Comparison of ENCODE assay signal across 8 cellular contexts in the genomic region with DNA sequence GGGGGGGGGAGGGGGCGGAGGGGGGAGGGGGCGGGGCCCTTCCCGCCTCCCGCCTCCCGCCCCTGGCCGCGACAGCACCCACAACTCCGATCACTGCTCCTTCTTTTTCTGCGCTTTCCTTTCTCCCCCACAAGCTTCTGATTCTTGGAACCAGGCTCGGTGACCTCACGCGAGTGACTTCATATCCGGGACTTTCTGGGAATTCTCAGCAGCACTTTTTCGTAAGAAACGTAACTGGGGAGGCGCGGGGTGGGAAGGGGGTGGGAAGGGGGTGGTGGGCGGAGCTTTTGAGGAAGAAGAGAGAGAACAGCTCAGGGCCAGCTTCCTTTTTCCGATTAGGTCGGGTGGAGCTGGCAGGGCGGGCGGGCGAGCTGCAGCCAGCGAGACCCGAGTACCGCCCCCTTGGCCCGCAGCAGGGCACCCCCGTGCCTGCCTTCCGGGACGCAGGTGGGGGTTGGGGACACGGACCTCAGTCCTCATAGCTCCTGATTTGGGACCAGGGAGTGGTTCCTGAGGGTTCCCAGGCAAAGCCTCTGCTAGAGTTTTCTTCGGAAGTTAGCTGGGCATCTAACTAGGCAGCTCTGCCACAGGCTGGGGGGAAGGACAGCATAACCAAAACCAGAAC. TPM values are rescaled to one million over a fixed set of nuclear protein-coding genes. Genes with fewer than 3 reads are reported as not detected.
DNase-seq lines count a peak whose midpoint lies in the region; ATAC-seq and TF ChIP-seq lines count a peak whose summit lies in the region.

No MANE protein-coding gene starts in this region.

- ATAC-seq in HG02870 (IDR thresholded peaks at IDR 0.05; ENCODE audit: unreplicated experiment) = no peak

- H3K4me3 ChIP-seq in Peyer's patch = peak overlapping the region; percentile 38 to 48 (median 46)

- H3K27me3 ChIP-seq in Peyer's patch = no peaks in the 10 kb centered on the region

- DNase-seq in HK-2 (ENCODE audit: unreplicated experiment) = peak; percentile 72
- DNase-seq in Peyer's patch = peak; percentile 84 to 91 (median 86)
- peak; percentile 60 for DNase-seq in activated T-helper 1 cell treated with Interleukin-2 at 50 U/mL for 16 hours (ENCODE audit: low read depth)
- peak; percentile 96 for DNase-seq in fibroblast of gingiva (ENCODE audit: low read depth)
- DNase-seq in myocyte (ENCODE audit: low read depth) = peak; percentile 84
- peak; percentile 57 to 70 for DNase-seq in stimulated activated CD8-positive, alpha-beta memory T cell treated with anti-CD3 and anti-CD28 coated beads, Interleukin-7, amount 100 ng/mL, for 1 hour (ENCODE audit: low read depth in 2 of 2)

- peaks cover 6 to 29% (median 16%) of the 10 kb centered on the region in 4 donors for H3K4me1 ChIP-seq in Peyer's patch

- TF ChIP-seq CTCF in Peyer's patch (IDR thresholded peaks at IDR 0.05) = no peak

- H3K36me3 ChIP-seq in Peyer's patch = no peaks in the 10 kb centered on the region

- peak; percentile 57 for TF ChIP-seq POLR2A in GM10847 (IDR thresholded peaks at IDR 0.05; ENCODE audit: extremely low read depth, insufficient read length)
- peak in 1 of 2 donors; percentile 46 for TF ChIP-seq POLR2A in Peyer's patch (IDR thresholded peaks at IDR 0.05)

- no peaks in the 10 kb centered on the region for H3K9me3 ChIP-seq in Peyer's patch

- peak overlapping the region; percentile 66 to 87 (median 76) for H3K27ac ChIP-seq in Peyer's patch

RNA-seq across cellular contexts. Expression of gene XIRP1, which starts 14.6 kb away (rescaled TPM):
- total RNA-seq in Peyer's patch = under 1 TPM in 1 of 4 donors, not detected in 3; 0.76 TPM
- 104 and 142 TPM in 2 replicates for total RNA-seq in myocyte
- polyA plus RNA-seq in myocyte (2012) = 21.6 TPM

RNA-seq across cellular contexts. Expression of gene CSRNP1, which starts 24.4 kb away (rescaled TPM):
- 10 to 100 TPM; 19.0 to 40.5 (median 29.4) TPM for total RNA-seq in Peyer's patch
- 10.6 and 13.7 TPM in 2 replicates for total RNA-seq in myocyte
- 19.7 TPM for polyA plus RNA-seq in myocyte (2012)

Comparison
In these comparisons a context has a peak if more than half of its experiments do, and no peak if none do; other contexts are left out.
1. RNA of gene XIRP1, which starts 14.6 kb away (total RNA-seq): 104 to 142 TPM in myocyte; 0.76 TPM in Peyer's patch; every median in the first group is over 10 times any median in the second.
2. Peak in every context shown above with its lines, with median percentiles within 50 percentile points of each other: DNase-seq.